9 cellular contexts compared by ENCODE assay signal in the genomic region with DNA sequence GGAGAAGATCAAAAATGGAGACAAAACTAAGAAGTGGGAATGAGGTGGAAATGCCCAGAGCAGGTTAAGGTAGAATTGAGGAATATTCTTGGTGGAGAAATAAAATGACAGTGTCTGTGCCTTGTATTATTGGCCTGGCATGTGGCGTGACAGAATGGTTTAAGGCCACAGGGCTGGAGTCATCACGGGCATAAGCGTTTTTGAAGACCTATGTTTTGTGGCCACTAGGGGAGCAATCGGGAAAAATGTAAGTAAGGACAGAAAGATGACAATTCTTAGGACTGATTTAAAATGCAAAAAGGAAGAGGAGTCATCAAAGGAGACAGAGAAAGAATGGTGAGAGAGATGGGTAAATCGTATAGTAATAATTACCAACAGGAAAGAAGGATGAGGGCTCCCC.
DNase-seq lines count a peak whose midpoint lies in the region; ATAC-seq and TF ChIP-seq lines count a peak whose summit lies in the region.
"Had no signal": no experiment of that assay in that cellular context is flagged by ENCODE, and none has a peak within 500 bp of the region (broad histone marks: within the 10 kb centered on the region; RNA-seq: fewer than 3 reads in every experiment).

No MANE protein-coding gene starts in this region.

- TF ChIP-seq CTCF in DOHH2 (IDR thresholded peaks at IDR 0.05; ENCODE audit: low read depth, low read length, poor library complexity, severe bottlenecking) (peak; percentile 76), astrocyte of the cerebellum (IDR thresholded peaks at IDR 0.05; ENCODE audit: low read depth, low read length, missing control alignments) (peak; percentile 26), right lobe of liver (IDR thresholded peaks at IDR 0.05) (peak in 3 of 4 donors; percentile 27 to 32 (median 30))

- H3K4me1 ChIP-seq in DOHH2 (ENCODE audit: control insufficient read depth, low read length) (no peaks in the 10 kb centered on the region), right lobe of liver (no peaks in the 10 kb centered on the region)

- WGBS in right lobe of liver (ENCODE audit: insufficient coverage, low coverage, low lambda C conversion rate, missing lambda C conversion rate): 55% methylated on average over 5 of the region's 5 CpGs

- H3K36me3 ChIP-seq in DOHH2 (ENCODE audit: control insufficient read depth, low read length): no peaks in the 10 kb centered on the region
- H3K36me3 ChIP-seq in right lobe of liver: no peaks in the 10 kb centered on the region

- H3F3A ChIP-seq in DOHH2 (ENCODE audit: control insufficient read depth, insufficient read depth): no peaks in the 10 kb centered on the region

- TF ChIP-seq POLR2A in right lobe of liver (IDR thresholded peaks at IDR 0.05): no peak

- peaks cover 3% of the 10 kb centered on the region for H3K36me3 Mint-ChIP-seq in effector memory CD8-positive, alpha-beta T cell (ENCODE audit: insufficient read depth)

- DNase-seq in astrocyte of the cerebellum (ENCODE audit: low read depth): no peak
- no peak for DNase-seq in right lobe of liver
- no peak for DNase-seq in NCI-H774 (lab: John Stamatoyannopoulos, UW)
- no peak for DNase-seq in T-helper 9 cell
- no peak for DNase-seq in effector memory CD8-positive, alpha-beta T cell
- DNase-seq in NK-92 treated with Interleukin-12 subunit alpha and Interleukin-12 subunit beta, amount 100 ng/mL, for 24 hours (lab: John Stamatoyannopoulos, UW): no peak
- DNase-seq: effector CD4-positive, alpha-beta T cell had no signal

- H3K9me3 ChIP-seq in DOHH2 (ENCODE audit: control insufficient read depth, insufficient read depth, low read length) (no peaks in the 10 kb centered on the region), right lobe of liver (no peaks in the 10 kb centered on the region)

- H3K4me3 Mint-ChIP-seq in effector memory CD8-positive, alpha-beta T cell: no peak overlapping the region

- in situ Hi-C loops in astrocyte of the cerebellum (cut with HindIII; ENCODE audit: low sequenced_read_pairs): no loop called here

- H4K20me1 ChIP-seq in DOHH2 (ENCODE audit: control insufficient read depth, insufficient read depth, low read depth, low read length): no peaks in the 10 kb centered on the region

- H3K27ac Mint-ChIP-seq in effector memory CD8-positive, alpha-beta T cell: no peak overlapping the region

- no peaks in the 10 kb centered on the region for H3K79me2 ChIP-seq in DOHH2 (ENCODE audit: control insufficient read depth, low read length)

- no peaks in the 10 kb centered on the region for H3K27me3 ChIP-seq in DOHH2 (ENCODE audit: control insufficient read depth, low read length)
- H3K27me3 ChIP-seq in right lobe of liver: no peaks in the 10 kb centered on the region

- intact Hi-C loops in right lobe of liver (cut with DNase I): no loop called here

- H3K27me3 Mint-ChIP-seq in effector memory CD8-positive, alpha-beta T cell: peaks cover 32 to 52% of the 10 kb centered on the region in 2 donors

- H3K9me2 ChIP-seq in DOHH2 (replicated peaks; ENCODE audit: control insufficient read depth, low read length): no peaks in the 10 kb centered on the region

- H3K9me3 Mint-ChIP-seq in effector memory CD8-positive, alpha-beta T cell: no peaks in the 10 kb centered on the region

- H3K4me1 Mint-ChIP-seq in effector memory CD8-positive, alpha-beta T cell (ENCODE audit: low read depth in 2 of 2): no peaks in the 10 kb centered on the region

- ATAC-seq in HG02885 (IDR thresholded peaks at IDR 0.05; ENCODE audit: poor library complexity, unreplicated experiment): peak; percentile 44
- ATAC-seq in right lobe of liver: peak in 1 of 4 donors; percentile 24
- no peak for ATAC-seq in effector memory CD8-positive, alpha-beta T cell (replicated peaks)

- H3K27ac ChIP-seq in DOHH2 (ENCODE audit: low read depth, low read length): no peak overlapping the region
- H3K27ac ChIP-seq in right lobe of liver: no peak overlapping the region

- no peak overlapping the region for H3K4me3 ChIP-seq in DOHH2 (ENCODE audit: low read length)
- no peak overlapping the region for H3K4me3 ChIP-seq in astrocyte of the cerebellum (ENCODE audit: low read depth, low read length)
- H3K4me3 ChIP-seq in right lobe of liver: no peak overlapping the region

- no peak overlapping the region for H3K4me2 ChIP-seq in DOHH2 (ENCODE audit: low read length)

Comparison
In these comparisons a context has a peak if more than half of its experiments do, and no peak if none do; other contexts are left out.
1. CTCF ChIP-seq: peak in every context shown above with its lines; median percentile 76 in DOHH2; 30 in right lobe of liver; 26 in astrocyte of the cerebellum.